17 cellular contexts compared by ENCODE assay signal in genomic region chr2:217182996-217183395, GRCh38.
"Had no signal": no experiment of that assay in that cellular context is flagged by ENCODE, and none has a peak within 500 bp of the region (broad histone marks: within the 10 kb centered on the region; RNA-seq: fewer than 3 reads in every experiment).

No MANE protein-coding gene starts in this region.

- H3K27me3 ChIP-seq: neutrophil, pancreas, thyroid gland had no signal

- ATAC-seq: activated CD8-positive, alpha-beta T cell treated with anti-CD3 and anti-CD28 coated beads, Interleukin-2, amount 10 ng/mL, durations not matched to agents 7 days and 5 days; natural killer cell; psoas muscle; right cardiac atrium had no signal

- DNase-seq: activated CD4-positive, alpha-beta T cell treated with anti-CD3 and anti-CD28 coated beads, Interleukin-2, amount 50 U/mL, for 1 hour; activated CD4-positive, CD25-positive, alpha-beta regulatory T cell treated with anti-CD3 and anti-CD28 coated beads, Interleukin-2, amount 50 U/mL, for 72 hours; activated CD8-positive, alpha-beta T cell treated with anti-CD3 and anti-CD28 coated beads, Interleukin-2, amount 10 ng/mL, durations not matched to agents 7 days and 5 days; activated gamma-delta T cell treated with Interleukin-2 at 50 U/mL for 16 hours; anterior cingulate cortex; erythroblast; foreskin fibroblast; kidney glomerular epithelial cell; left ventricle myocardium inferior; natural killer cell; pancreas; psoas muscle; right cardiac atrium; stimulated activated CD4-positive, alpha-beta T cell treated with anti-CD3 and anti-CD28 coated beads, Interleukin-1b, Interleukin-23, amount 100 ng/mL, for 48 hours; WERI-Rb-1 had no signal

- H3K4me1 ChIP-seq: pancreas had no signal

- FAIRE-seq: pancreas had no signal

- H3K9me3 ChIP-seq: left ventricle myocardium inferior, neutrophil, pancreas, psoas muscle, thyroid gland had no signal

- H3K4me3 ChIP-seq: left ventricle myocardium inferior, pancreas, psoas muscle, thyroid gland had no signal

- H3K27ac ChIP-seq: left ventricle myocardium inferior, neutrophil, pancreas, psoas muscle, thyroid gland, WERI-Rb-1 had no signal

- H3K36me3 ChIP-seq: left ventricle myocardium inferior, neutrophil, pancreas, thyroid gland, WERI-Rb-1 had no signal
